ENCODE assay signal across 11 cellular contexts in the genomic region with DNA sequence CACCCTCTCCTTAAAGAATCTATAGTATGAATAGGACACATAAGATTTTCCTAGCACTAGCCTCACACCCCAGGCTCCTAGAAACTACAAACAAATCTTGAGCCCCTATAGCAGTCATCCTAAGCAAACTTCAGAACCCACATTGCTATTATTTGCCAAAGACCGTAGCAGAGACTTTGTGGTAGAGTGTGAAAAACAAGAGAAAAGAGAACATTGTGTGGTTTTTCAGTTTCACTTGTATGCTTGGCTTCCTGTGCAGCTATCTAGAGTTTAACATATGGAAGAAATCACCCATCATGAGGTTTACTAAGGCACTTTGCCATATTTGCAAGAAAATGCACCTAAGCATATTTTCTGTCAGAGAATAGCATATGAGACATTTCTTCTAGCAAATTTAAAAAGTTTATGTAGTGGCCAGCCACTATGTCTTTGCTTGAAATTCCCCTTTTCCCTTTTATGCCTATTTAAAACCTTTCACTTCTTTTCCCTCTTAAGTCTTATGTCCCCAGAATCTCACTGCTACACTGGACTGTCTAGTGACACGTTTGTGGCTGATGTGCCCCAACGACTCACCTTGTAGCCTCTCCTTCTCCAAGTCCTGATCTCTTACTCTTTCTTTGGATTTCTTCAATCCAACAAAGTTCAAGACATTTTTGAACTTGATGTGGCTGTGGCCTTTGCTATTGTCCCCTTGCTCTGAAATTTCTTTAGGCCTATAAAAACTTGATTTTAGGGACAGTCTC. TPM values are rescaled to one million over a fixed set of nuclear protein-coding genes. Genes with fewer than 3 reads are reported as not detected.
A peak's percentile ranks its signal among the peaks of the same experiment; 100 is the strongest.
DNase-seq lines count a peak whose midpoint lies in the region; ATAC-seq and TF ChIP-seq lines count a peak whose summit lies in the region.
"Had no signal": no experiment of that assay in that cellular context is flagged by ENCODE, and none has a peak within 500 bp of the region (broad histone marks: within the 10 kb centered on the region; RNA-seq: fewer than 3 reads in every experiment).

No MANE protein-coding gene starts in this region.

- no peaks in the 10 kb centered on the region for H3K4me1 ChIP-seq in right lobe of liver

- TF ChIP-seq CTCF in right lobe of liver (IDR thresholded peaks at IDR 0.05): no peak

- DNase-seq in inferior parietal cortex (ENCODE audit: extremely low spot score): peak; percentile 39
- DNase-seq in posterior vena cava (ENCODE audit: low spot score): no peak
- no peak for DNase-seq in A172 (ENCODE audit: low spot score)
- no peak for DNase-seq in right lobe of liver
- DNase-seq: activated gamma-delta T cell treated with Interleukin-2 at 50 U/mL for 16 hours, left cardiac atrium had no signal

- peaks cover 0 to 7% (median 2%) of the 10 kb centered on the region in 4 donors for H3K9me3 ChIP-seq in right lobe of liver

- H3K27me3 ChIP-seq in right lobe of liver: no peaks in the 10 kb centered on the region

- no peaks in the 10 kb centered on the region for H3K36me3 ChIP-seq in right lobe of liver

- H3K4me3 ChIP-seq in right lobe of liver: no peak overlapping the region

- ATAC-seq in GM19023 (IDR thresholded peaks at IDR 0.05; ENCODE audit: unreplicated experiment) (peak; percentile 86), GM21717 (IDR thresholded peaks at IDR 0.05; ENCODE audit: unreplicated experiment) (peak; percentile 95), HG03354 (IDR thresholded peaks at IDR 0.05; ENCODE audit: poor library complexity, severe bottlenecking, unreplicated experiment) (peak; percentile 70), right lobe of liver (no peak)
- ATAC-seq: left cardiac atrium had no signal

- intact Hi-C loops in posterior vena cava (cut with DNase I) (no loop called here), right lobe of liver (cut with DNase I) (no loop called here)

- TF ChIP-seq POLR2A in right lobe of liver (IDR thresholded peaks at IDR 0.05): no peak

- H3K27ac ChIP-seq in right lobe of liver: no peak overlapping the region

- 46% methylated on average over 3 of the region's 3 CpGs for WGBS in right lobe of liver (ENCODE audit: insufficient coverage, low coverage, low lambda C conversion rate, missing lambda C conversion rate)

RNA-seq across cellular contexts. Expression of a gene that starts 25.6 kb away (rescaled TPM):
- total RNA-seq in posterior vena cava (under 1 TPM; 0.19 to 0.37 TPM), right lobe of liver (not detected)
- total RNA-seq in A172 (2014; rRNA removed; shearing (Covaris generic)): not detected in 2 replicates
- total RNA-seq: HT-29, renal cortical epithelial cell had no signal

RNA-seq across cellular contexts. Expression of a gene that starts 44.8 kb away (rescaled TPM):
- total RNA-seq in posterior vena cava (1 to 10 TPM; 4.0 to 5.5 TPM), right lobe of liver (10 to 100 TPM; 10.4 to 32.1 (median 17.6) TPM)
- total RNA-seq in A172 (2014; rRNA removed; shearing (Covaris generic)): 23.0 and 29.7 TPM in 2 replicates

Comparison
In these comparisons a context has a peak if more than half of its experiments do, and no peak if none do; other contexts are left out.
1. ATAC-seq: peak in GM19023 (single experiment), GM21717 (single experiment) and HG03354 (single experiment); none in right lobe of liver (0 of 4).